21 cellular contexts compared by ENCODE assay signal in the genomic region with DNA sequence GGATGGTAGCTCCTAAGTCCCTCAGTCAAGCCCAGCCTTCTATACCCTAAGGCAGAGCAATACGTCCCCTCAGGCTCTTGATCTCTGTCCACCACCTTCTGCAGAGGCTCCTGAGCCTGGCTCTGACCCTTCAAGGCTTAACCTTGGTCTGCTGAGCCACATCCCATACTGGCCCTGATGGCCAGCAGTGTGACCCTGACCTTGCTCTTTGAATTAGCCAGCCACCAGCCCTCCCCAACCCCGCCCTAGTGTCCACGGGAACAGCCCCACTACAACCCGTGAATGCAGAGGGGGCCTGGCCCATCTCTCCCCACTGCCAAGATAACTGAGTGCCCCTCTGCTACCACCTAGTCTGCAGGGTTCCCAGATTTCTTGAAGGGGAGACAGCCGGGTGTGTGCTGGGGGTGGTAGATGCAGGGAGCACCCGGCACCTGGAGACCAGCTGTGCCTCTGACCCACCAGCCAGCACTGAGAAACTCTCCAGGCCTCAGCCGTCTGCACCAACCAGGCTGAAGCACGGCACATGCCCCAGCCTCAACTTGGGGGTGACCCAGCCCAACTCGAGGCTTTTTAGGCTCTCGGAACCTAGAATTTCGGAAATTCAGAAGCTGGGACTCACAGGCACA.
"Had no signal": no experiment of that assay in that cellular context is flagged by ENCODE, and none has a peak within 500 bp of the region (broad histone marks: within the 10 kb centered on the region; RNA-seq: fewer than 3 reads in every experiment).

No MANE protein-coding gene starts in this region.

- H3K4me3 ChIP-seq: heart left ventricle, lung, mucosa of descending colon, skin epidermis, suprapubic skin had no signal

- ATAC-seq: activated CD4-positive, alpha-beta T cell treated with anti-CD3 and anti-CD28 coated beads for 36 hours; activated naive CD4-positive, alpha-beta T cell treated with anti-CD3 and anti-CD28 coated beads, Interleukin-2, amount 50 U/mL, for 72 hours; heart left ventricle; left cardiac atrium; mucosa of descending colon had no signal

- H3K36me3 Mint-ChIP-seq: activated naive CD4-positive, alpha-beta T cell treated with anti-CD3 and anti-CD28 coated beads, Interleukin-2, amount 50 U/mL, for 72 hours; type B pancreatic cell had no signal

- H3K27ac Mint-ChIP-seq: activated CD4-positive, alpha-beta memory T cell treated with anti-CD3 and anti-CD28 coated beads, Interleukin-2, amount 10 ng/mL, durations not matched to agents 7 days and 5 days; activated CD4-positive, alpha-beta T cell treated with anti-CD3 and anti-CD28 coated beads for 36 hours; activated naive CD4-positive, alpha-beta T cell treated with anti-CD3 and anti-CD28 coated beads, Interleukin-2, amount 50 U/mL, for 72 hours; endodermal cell; nephron; stimulated activated naive CD8-positive, alpha-beta T cell treated with anti-CD3 and anti-CD28 coated beads, Interleukin-15, Interleukin-2, amounts not matched to agents 100 ng/mL and 50 ng/mL, for 24 hours; type B pancreatic cell had no signal

- DNase-seq: activated CD4-positive, alpha-beta memory T cell treated with anti-CD3 and anti-CD28 coated beads, Interleukin-2, amount 10 ng/mL, durations not matched to agents 7 days and 5 days; activated CD4-positive, alpha-beta T cell treated with anti-CD3 and anti-CD28 coated beads for 36 hours; activated CD8-positive, alpha-beta memory T cell treated with anti-CD3 and anti-CD28 coated beads, Interleukin-2, amount 50 U/mL, for 4 hours; activated gamma-delta T cell; activated T-cell treated with anti-CD3 and anti-CD28 coated beads, Interleukin-2, amount 50 U/mL, for 48 hours; amniotic stem cell; central memory CD4-positive, alpha-beta T cell; endodermal cell; left cardiac atrium; nucleus accumbens; stimulated activated CD4-positive, alpha-beta T cell treated with anti-CD3 and anti-CD28 coated beads, Interleukin-4, amount 100 ng/mL, for 24 hours; T-helper 9 cell had no signal

- H3K27ac ChIP-seq: heart left ventricle, suprapubic skin had no signal

- H3K36me3 ChIP-seq: heart left ventricle, suprapubic skin had no signal

- H3K27me3 Mint-ChIP-seq: activated CD4-positive, alpha-beta memory T cell treated with anti-CD3 and anti-CD28 coated beads, Interleukin-2, amount 10 ng/mL, durations not matched to agents 7 days and 5 days; activated CD4-positive, alpha-beta T cell treated with anti-CD3 and anti-CD28 coated beads for 36 hours; stimulated activated naive CD8-positive, alpha-beta T cell treated with anti-CD3 and anti-CD28 coated beads, Interleukin-15, Interleukin-2, amounts not matched to agents 100 ng/mL and 50 ng/mL, for 24 hours; type B pancreatic cell had no signal

- H3K4me3 Mint-ChIP-seq: activated CD4-positive, alpha-beta memory T cell treated with anti-CD3 and anti-CD28 coated beads, Interleukin-2, amount 10 ng/mL, durations not matched to agents 7 days and 5 days; activated CD4-positive, alpha-beta T cell treated with anti-CD3 and anti-CD28 coated beads for 36 hours; endodermal cell; nephron; stimulated activated naive CD8-positive, alpha-beta T cell treated with anti-CD3 and anti-CD28 coated beads, Interleukin-15, Interleukin-2, amounts not matched to agents 100 ng/mL and 50 ng/mL, for 24 hours; type B pancreatic cell had no signal

- H3K9me3 Mint-ChIP-seq: activated CD4-positive, alpha-beta memory T cell treated with anti-CD3 and anti-CD28 coated beads, Interleukin-2, amount 10 ng/mL, durations not matched to agents 7 days and 5 days; activated naive CD4-positive, alpha-beta T cell treated with anti-CD3 and anti-CD28 coated beads, Interleukin-2, amount 50 U/mL, for 72 hours; endodermal cell; nephron; stimulated activated naive CD8-positive, alpha-beta T cell treated with anti-CD3 and anti-CD28 coated beads, Interleukin-15, Interleukin-2, amounts not matched to agents 100 ng/mL and 50 ng/mL, for 24 hours; type B pancreatic cell had no signal

- H3K27me3 ChIP-seq: heart left ventricle, suprapubic skin had no signal

- H3K9me3 ChIP-seq: heart left ventricle, mucosa of descending colon, suprapubic skin had no signal
